Comparison of ENCODE assay signal across 8 cellular contexts in the genomic region with DNA sequence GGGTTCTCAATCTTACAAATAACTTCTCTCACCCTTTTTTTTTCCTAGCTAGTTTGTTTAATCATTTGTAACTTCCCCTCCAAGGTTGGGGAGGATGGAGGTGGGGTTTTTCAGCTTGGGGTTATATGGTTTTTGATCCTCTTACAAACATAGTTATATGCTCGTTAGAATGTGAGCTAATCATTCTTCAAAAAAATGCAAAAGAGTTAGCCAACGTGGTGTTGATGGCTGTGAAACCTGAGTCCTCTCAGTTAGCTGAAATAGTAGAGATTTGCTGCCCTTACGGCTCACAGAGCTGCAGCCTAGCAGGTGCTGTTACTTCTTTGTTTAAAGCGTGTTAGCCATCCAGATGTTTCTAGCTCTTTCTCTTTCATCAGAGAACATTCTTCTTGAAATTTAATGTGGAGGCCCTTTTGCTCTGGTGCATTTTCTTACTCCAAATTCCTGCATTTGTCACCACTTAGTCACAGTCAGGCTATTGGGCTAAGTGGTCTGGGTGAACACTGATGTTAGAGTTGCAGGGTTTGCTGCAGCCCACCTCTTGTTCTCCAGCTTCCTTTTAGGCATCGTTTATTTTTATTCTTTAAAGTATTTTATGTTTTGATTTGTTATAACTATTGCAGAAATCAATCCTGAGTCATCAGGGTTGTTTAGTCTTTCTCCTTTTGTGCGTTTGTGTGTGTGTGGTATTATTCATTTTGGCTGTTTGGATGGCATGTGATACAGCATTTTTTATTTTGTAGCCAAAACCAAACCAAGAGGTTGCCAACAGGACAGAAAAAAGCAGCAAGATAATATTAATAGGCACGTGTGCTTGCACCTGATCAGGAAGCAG. TPM values are rescaled to one million over a fixed set of nuclear protein-coding genes. Genes with fewer than 3 reads are reported as not detected.
DNase-seq lines count a peak whose midpoint lies in the region; ATAC-seq and TF ChIP-seq lines count a peak whose summit lies in the region.

No MANE protein-coding gene starts in this region.

- intact Hi-C loops in PC-9 (cut with micrococcal nuclease; ENCODE audit: unreplicated experiment) = loop anchor here (5.0 kb wide), 1 partner anchor 33 kb away; no protein-coding TSS in a partner anchor

- no peaks in the 10 kb centered on the region; the same call in 1 of the 2 replicates for H4K20me1 ChIP-seq in PC-9 (ENCODE audit: insufficient read depth)

- no peak overlapping the region for H3K27ac ChIP-seq in PC-9

- no peaks in the 10 kb centered on the region for H3K9me2 ChIP-seq in PC-9 (ENCODE audit: insufficient read depth)

- no TSS peak for BruUV-seq in PC-9 (replicated peaks; lab: Mats Ljungman, UMichigan)

- H3K9me3 ChIP-seq in PC-9 (ENCODE audit: insufficient read depth, low read depth) = no peaks in the 10 kb centered on the region

- no peak overlapping the region for H3K4me3 ChIP-seq in PC-9

- H2AFZ ChIP-seq in PC-9 = no peak overlapping the region

- no peak for TF ChIP-seq CTCF in PC-9 (conservative IDR thresholded peaks at IDR 0.05)

- no peaks in the 10 kb centered on the region for H3F3A ChIP-seq in PC-9 (ENCODE audit: insufficient read depth, low read depth)

- H3K27me3 ChIP-seq in PC-9 (ENCODE audit: insufficient read depth, low read depth) = no peaks in the 10 kb centered on the region

- H3K4me1 ChIP-seq in PC-9 (replicated peaks; ENCODE audit: insufficient read depth) = peaks cover 6% of the 10 kb centered on the region; the same call in 1 of the 2 replicates

- H3K36me3 ChIP-seq in PC-9 (ENCODE audit: low read depth) = no peaks in the 10 kb centered on the region

- H3K79me2 ChIP-seq in PC-9 (ENCODE audit: low read depth) = peaks cover 19% of the 10 kb centered on the region; the same call in 1 of the 2 replicates

- H3K4me2 ChIP-seq in PC-9 = no peak overlapping the region

- ATAC-seq in GM19397 (IDR thresholded peaks at IDR 0.05; ENCODE audit: unreplicated experiment) (peak; percentile 97), HG03432 (IDR thresholded peaks at IDR 0.05; ENCODE audit: unreplicated experiment) (peak; percentile 92)

- POLR2A ChIA-PET in PC-9 (lab: Charles Lee; ENCODE audit: unreplicated experiment) = no interaction called here

- CTCF ChIA-PET in PC-9 (lab: Charles Lee) = interaction anchor here (0.6 to 1.0 kb wide), 2 partner anchors 61 to 223 kb away, joined by 3 read pairs; no protein-coding TSS in a partner anchor

- DNase-seq in AG08395 (ENCODE audit: low spot score) (peak; percentile 75), epidermal melanocyte (ENCODE audit: insufficient read length, low spot score) (peak; percentile 18), cortex of kidney (lab: John Stamatoyannopoulos, UW) (no peak), NCI-H2081 treated with DMSO at 0.1 percent for 48 hours (lab: John Stamatoyannopoulos, UW) (no peak), NCI-H2029 (lab: John Stamatoyannopoulos, UW) (no peak), PC-9 (no peak)

RNA-seq across cellular contexts. Expression of a gene that starts 41.1 kb away (rescaled TPM):
- total RNA-seq in PC-9 (2021) = 58.2 and 61.6 TPM in 2 replicates

Comparison
In these comparisons a context has a peak if more than half of its experiments do, and no peak if none do; other contexts are left out.
1. DNase-seq: peak in AG08395 (single experiment) and epidermal melanocyte (single experiment); none in cortex of kidney (single experiment), NCI-H2081 treated with DMSO at 0.1 percent for 48 hours (single experiment), NCI-H2029 (single experiment) and PC-9 (0 of 2).